13 cellular contexts compared by ENCODE assay signal in genomic region chr12:44848771-44849085, GRCh38. TPM values are rescaled to one million over a fixed set of nuclear protein-coding genes. Genes with fewer than 3 reads are reported as not detected.
DNase-seq lines count a peak whose midpoint lies in the region; ATAC-seq and TF ChIP-seq lines count a peak whose summit lies in the region.
"Had no signal": no experiment of that assay in that cellular context is flagged by ENCODE, and none has a peak within 500 bp of the region (broad histone marks: within the 10 kb centered on the region; RNA-seq: fewer than 3 reads in every experiment).

No MANE protein-coding gene starts in this region.

- no peaks in the 10 kb centered on the region for H3K9me3 Mint-ChIP-seq in activated T-cell treated with anti-CD3 and anti-CD28 coated beads, Interleukin-2, amount 50 U/mL, for 4 hours
- H3K9me3 Mint-ChIP-seq in stimulated activated naive B cell treated with anti-CD40 and anti-IgM and Interleukin-4, amounts not matched to agents 10 μg/mL and 1 μg/mL and 100 μg/mL, for 72 hours: peaks cover 0 to 3% of the 10 kb centered on the region in 2 donors
- no peaks in the 10 kb centered on the region for H3K9me3 Mint-ChIP-seq in osteocyte (ENCODE audit: unreplicated experiment)

- peak; percentile 29 to 33 for ATAC-seq in activated T-cell treated with anti-CD3 and anti-CD28 coated beads, Interleukin-2, amount 50 U/mL, for 4 hours
- ATAC-seq in GM21786 (IDR thresholded peaks at IDR 0.05; ENCODE audit: unreplicated experiment): peak; percentile 52
- ATAC-seq in HG03520 (IDR thresholded peaks at IDR 0.05; ENCODE audit: unreplicated experiment): peak; percentile 54
- ATAC-seq in stimulated activated naive B cell treated with anti-CD40 and anti-IgM and Interleukin-4, amounts not matched to agents 10 μg/mL and 1 μg/mL and 100 μg/mL, for 72 hours (replicated peaks): peak; percentile 27 to 49
- ATAC-seq: HepG2 had no signal

- no peaks in the 10 kb centered on the region for H3K27me3 ChIP-seq in uterus
- H3K27me3 ChIP-seq: right lobe of liver had no signal

- no peak overlapping the region for H3K4me3 ChIP-seq in uterus
- H3K4me3 ChIP-seq: right lobe of liver had no signal

- no peaks in the 10 kb centered on the region for H3K36me3 ChIP-seq in uterus
- H3K36me3 ChIP-seq: right lobe of liver had no signal

- intact Hi-C loops in uterus (cut with DNase I; ENCODE audit: low total_unique reads): no loop called here

- TF ChIP-seq CTCF in uterus (IDR thresholded peaks at IDR 0.05) (no peak), osteocyte (IDR thresholded peaks at IDR 0.05) (no peak)

- peak overlapping the region; percentile 64 for H3K4me3 Mint-ChIP-seq in activated T-cell treated with anti-CD3 and anti-CD28 coated beads, Interleukin-2, amount 50 U/mL, for 4 hours
- no peak overlapping the region for H3K4me3 Mint-ChIP-seq in stimulated activated naive B cell treated with anti-CD40 and anti-IgM and Interleukin-4, amounts not matched to agents 10 μg/mL and 1 μg/mL and 100 μg/mL, for 72 hours
- no peak overlapping the region for H3K4me3 Mint-ChIP-seq in osteocyte (ENCODE audit: unreplicated experiment)

- peaks cover 80% of the 10 kb centered on the region for H3K4me1 Mint-ChIP-seq in activated T-cell treated with anti-CD3 and anti-CD28 coated beads, Interleukin-2, amount 50 U/mL, for 4 hours (ENCODE audit: low read depth)
- H3K4me1 Mint-ChIP-seq in stimulated activated naive B cell treated with anti-CD40 and anti-IgM and Interleukin-4, amounts not matched to agents 10 μg/mL and 1 μg/mL and 100 μg/mL, for 72 hours: peaks cover 12 to 14% of the 10 kb centered on the region in 2 donors
- H3K4me1 Mint-ChIP-seq in osteocyte (ENCODE audit: unreplicated experiment): no peaks in the 10 kb centered on the region

- no peak for TF ChIP-seq POLR2A in uterus (IDR thresholded peaks at IDR 0.05)

- no peak for DNase-seq in activated T-cell treated with anti-CD3 and anti-CD28 coated beads, Interleukin-2, amount 50 U/mL, for 4 hours
- DNase-seq in activated T-cell treated with anti-CD3 and anti-CD28 coated beads for 4 hours (no peak), T1000 (lab: John Stamatoyannopoulos, UW) (no peak), uterus (no peak), osteocyte (ENCODE audit: extremely low spot score, unreplicated experiment) (no peak)
- no peak for DNase-seq in stimulated activated naive B cell treated with anti-CD40 and anti-IgM and Interleukin-4, amounts not matched to agents 10 μg/mL and 1 μg/mL and 100 μg/mL, for 72 hours
- DNase-seq: activated CD4-positive, CD25-positive, alpha-beta regulatory T cell treated with anti-CD3 and anti-CD28 coated beads, Interleukin-2, amount 50 U/mL, for 72 hours; NCI-H510A treated with DMSO at 0.1 percent for 48 hours; right lobe of liver had no signal

- no peaks in the 10 kb centered on the region for H3K9me3 ChIP-seq in uterus
- H3K9me3 ChIP-seq: right lobe of liver had no signal

- no peak overlapping the region for H3K27ac Mint-ChIP-seq in stimulated activated naive B cell treated with anti-CD40 and anti-IgM and Interleukin-4, amounts not matched to agents 10 μg/mL and 1 μg/mL and 100 μg/mL, for 72 hours
- no peak overlapping the region for H3K27ac Mint-ChIP-seq in osteocyte (ENCODE audit: unreplicated experiment)

- no peaks in the 10 kb centered on the region for H3K27me3 Mint-ChIP-seq in activated T-cell treated with anti-CD3 and anti-CD28 coated beads, Interleukin-2, amount 50 U/mL, for 4 hours (ENCODE audit: low read depth)
- peaks cover 0 to 11% of the 10 kb centered on the region in 2 donors for H3K27me3 Mint-ChIP-seq in stimulated activated naive B cell treated with anti-CD40 and anti-IgM and Interleukin-4, amounts not matched to agents 10 μg/mL and 1 μg/mL and 100 μg/mL, for 72 hours
- peaks cover 4% of the 10 kb centered on the region for H3K27me3 Mint-ChIP-seq in osteocyte (ENCODE audit: unreplicated experiment)

- no peaks in the 10 kb centered on the region for H3K36me3 Mint-ChIP-seq in activated T-cell treated with anti-CD3 and anti-CD28 coated beads, Interleukin-2, amount 50 U/mL, for 4 hours (ENCODE audit: insufficient read depth)
- no peaks in the 10 kb centered on the region for H3K36me3 Mint-ChIP-seq in stimulated activated naive B cell treated with anti-CD40 and anti-IgM and Interleukin-4, amounts not matched to agents 10 μg/mL and 1 μg/mL and 100 μg/mL, for 72 hours
- no peaks in the 10 kb centered on the region for H3K36me3 Mint-ChIP-seq in osteocyte (ENCODE audit: unreplicated experiment)

- no peaks in the 10 kb centered on the region for H3K4me1 ChIP-seq in uterus
- H3K4me1 ChIP-seq: right lobe of liver had no signal

- H3K27ac ChIP-seq in uterus: no peak overlapping the region
- H3K27ac ChIP-seq: right lobe of liver had no signal

RNA-seq across cellular contexts. Expression of gene NELL2, which starts 27.4 kb away (rescaled TPM):
- total RNA-seq in activated T-cell treated with anti-CD3 and anti-CD28 coated beads, Interleukin-2, amount 50 U/mL, for 4 hours: 10 to 100 TPM; 19.9 to 32.0 (median 22.8) TPM
- total RNA-seq in uterus (10 to 100 TPM in 1 of 4 donors, 1 to 10 TPM in 1, under 1 TPM in 1, not detected in 1; 0.29 to 34.6 (median 1.3) TPM), osteocyte (not detected in 2 replicates)
- total RNA-seq: lung microvascular endothelial cell had no signal
